In the genomic region with DNA sequence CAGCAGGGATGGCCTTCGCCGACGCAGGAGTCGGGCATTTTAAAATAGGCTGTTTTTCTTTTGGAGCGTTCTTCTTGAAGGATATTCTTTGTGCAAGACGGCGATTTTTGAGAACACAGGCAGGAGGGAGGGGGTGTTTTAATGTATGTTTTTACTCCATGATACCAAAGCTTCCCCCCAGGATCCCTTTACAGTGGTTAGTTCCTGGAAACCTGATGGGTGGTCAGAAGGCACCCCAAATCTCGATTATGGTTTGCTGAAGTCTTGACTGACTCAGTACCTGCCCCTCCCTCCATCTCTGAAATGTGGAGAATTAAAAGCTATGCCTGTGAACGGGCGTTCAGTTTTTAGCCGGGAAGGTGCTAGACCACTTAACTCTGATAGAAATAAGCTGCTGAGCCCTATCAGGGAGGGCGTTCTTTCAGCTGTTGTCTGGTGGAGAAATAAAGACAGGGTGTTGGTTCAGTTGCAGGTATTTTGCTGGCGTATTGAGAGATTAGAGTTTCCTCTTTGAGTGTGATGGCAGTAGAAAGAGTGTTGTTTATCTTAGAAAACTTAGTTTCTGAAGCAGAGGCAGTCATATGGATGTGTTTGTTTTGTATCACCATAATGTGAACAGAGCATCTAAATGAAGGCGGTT, we compare ENCODE assay signal across 8 cellular contexts. TPM values are rescaled to one million over a fixed set of nuclear protein-coding genes. Genes with fewer than 3 reads are reported as not detected.
DNase-seq lines count a peak whose midpoint lies in the region; ATAC-seq and TF ChIP-seq lines count a peak whose summit lies in the region.

No MANE protein-coding gene starts in this region.

- TF ChIP-seq POLR2A in heart left ventricle (IDR thresholded peaks at IDR 0.05) = no peak

- H3K4me1 Mint-ChIP-seq in brain = peaks cover 49% of the 10 kb centered on the region

- DNase-seq in heart left ventricle = no peak
- no peak for DNase-seq in left ventricle myocardium superior
- no peak for DNase-seq in lower lobe of right lung
- DNase-seq in upper lobe of right lung = no peak
- no peak for DNase-seq in DMS53 (lab: John Stamatoyannopoulos, UW)
- no peak for DNase-seq in cortex of kidney (lab: John Stamatoyannopoulos, UW)

- ATAC-seq in heart left ventricle (peak in 1 of 4 donors; percentile 4), left ventricle myocardium superior (no peak), lower lobe of right lung (no peak), upper lobe of right lung (no peak), GM21447 (IDR thresholded peaks at IDR 0.05; ENCODE audit: unreplicated experiment) (no peak)

- H3K4me3 ChIP-seq in heart left ventricle = peak overlapping the region; percentile 68 to 93 (median 86)
- peak overlapping the region; percentile 80 for H3K4me3 ChIP-seq in lower lobe of right lung
- H3K4me3 ChIP-seq in upper lobe of right lung = peak overlapping the region; percentile 91

- peak overlapping the region; percentile 41 to 98 (median 91) for H3K27ac Mint-ChIP-seq in brain

- peaks cover 0 to 36% (median 0%) of the 10 kb centered on the region in 9 donors for H3K27me3 ChIP-seq in heart left ventricle
- peaks cover 6% of the 10 kb centered on the region for H3K27me3 ChIP-seq in lower lobe of right lung (ENCODE audit: low read depth)
- no peaks in the 10 kb centered on the region for H3K27me3 ChIP-seq in upper lobe of right lung

- H3K9me3 ChIP-seq in heart left ventricle = no peaks in the 10 kb centered on the region
- no peaks in the 10 kb centered on the region for H3K9me3 ChIP-seq in lower lobe of right lung
- no peaks in the 10 kb centered on the region for H3K9me3 ChIP-seq in upper lobe of right lung

- H3K36me3 ChIP-seq in heart left ventricle = no peaks in the 10 kb centered on the region
- no peaks in the 10 kb centered on the region for H3K36me3 ChIP-seq in lower lobe of right lung
- no peaks in the 10 kb centered on the region for H3K36me3 ChIP-seq in upper lobe of right lung

- WGBS in heart left ventricle, 4 donors = 19 to 28% (median 26%) methylated on average over 14 of the region's 14 CpGs

- no peaks in the 10 kb centered on the region for H3K36me3 Mint-ChIP-seq in brain

- H3K9me3 Mint-ChIP-seq in brain = peaks cover 0 to 7% (median 0%) of the 10 kb centered on the region in 5 experiments

- H3K4me1 ChIP-seq in heart left ventricle (peaks cover 0 to 58% (median 41%) of the 10 kb centered on the region in 12 donors), lower lobe of right lung (peaks cover 59% of the 10 kb centered on the region), upper lobe of right lung (peaks cover 22% of the 10 kb centered on the region)

- H3K27ac ChIP-seq in heart left ventricle (peak overlapping the region; percentile 90 to 97 (median 94)), lower lobe of right lung (peak overlapping the region; percentile 87), upper lobe of right lung (peak overlapping the region; percentile 84)

- TF ChIP-seq CTCF in heart left ventricle (IDR thresholded peaks at IDR 0.05) (no peak), brain (conservative IDR thresholded peaks at IDR 0.05) (no peak), lower lobe of right lung (IDR thresholded peaks at IDR 0.05) (no peak), upper lobe of right lung (IDR thresholded peaks at IDR 0.05) (no peak)

- peaks cover 35% of the 10 kb centered on the region for H3K27me3 Mint-ChIP-seq in brain

- intact Hi-C loops in heart left ventricle (cut with DNase I) = loop anchor here in 9 of 10 donors (2.0 to 10.0 kb wide), 7 partner anchors 66 to 126 kb away; no protein-coding TSS in a partner anchor
- intact Hi-C loops in left ventricle myocardium superior (cut with micrococcal nuclease) = no loop called here
- intact Hi-C loops in lower lobe of right lung (cut with DNase I) = loop anchor here (10.0 kb wide), 1 partner anchor 127 kb away; no protein-coding TSS in a partner anchor
- intact Hi-C loops in upper lobe of right lung (cut with DNase I) = loop anchor here (10.0 kb wide), 1 partner anchor 137 kb away; no protein-coding TSS in a partner anchor

- peak overlapping the region; percentile 91 to 98 (median 94) for H3K4me3 Mint-ChIP-seq in brain

RNA-seq across cellular contexts. Expression of a gene that starts 3.4 kb away (rescaled TPM):
- total RNA-seq in heart left ventricle (10 to 100 TPM; 26.0 to 93.1 (median 47.5) TPM), left ventricle myocardium superior (33.3 TPM), lower lobe of right lung (47.7 TPM), upper lobe of right lung (40.0 TPM)
- polyA plus RNA-seq in heart left ventricle (10 to 100 TPM in 1 of 2 donors, 1 to 10 TPM in 1; 7.4 to 12.5 TPM), brain (ENCODE audit: insufficient read depth, low read depth, low replicate concordance) (11.4 TPM)
